In the genomic region with DNA sequence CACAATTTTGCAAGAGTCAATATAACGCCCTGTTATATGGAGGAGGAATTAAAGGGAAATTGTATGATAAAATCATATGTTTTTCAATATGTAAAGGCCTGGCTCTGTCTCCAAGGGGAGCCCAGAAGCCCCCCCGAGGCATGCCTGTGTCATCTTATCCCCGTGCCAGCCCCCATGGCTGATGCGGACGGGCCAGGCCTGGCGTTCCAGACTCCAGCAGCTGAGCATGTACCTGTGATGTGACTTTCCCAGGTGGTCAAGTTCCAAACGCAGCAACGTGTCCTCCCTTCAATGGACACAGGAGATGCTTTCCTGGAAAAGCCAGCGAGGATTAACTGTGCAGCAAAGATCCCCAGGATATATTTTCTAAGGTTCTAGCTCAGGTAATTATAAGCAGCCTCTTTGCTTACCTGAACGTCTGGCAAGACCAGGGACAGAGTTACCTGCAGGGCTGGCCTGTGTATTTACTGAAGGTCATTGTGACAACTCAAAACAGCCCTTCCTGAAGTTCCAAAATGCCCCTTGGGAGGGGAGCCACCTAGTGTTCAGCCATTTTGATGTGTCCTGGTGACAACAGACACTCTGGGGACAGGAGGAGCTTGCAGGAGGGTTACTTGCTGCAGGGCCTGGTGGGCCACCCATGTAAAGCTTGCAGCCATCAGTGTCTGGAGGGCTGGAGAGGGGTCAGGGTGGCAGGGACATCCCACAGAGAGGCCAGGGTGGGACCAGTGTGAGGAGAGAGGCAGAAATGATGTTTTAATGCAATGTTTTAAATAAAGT, we compare ENCODE assay signal across 11 cellular contexts. TPM values are rescaled to one million over a fixed set of nuclear protein-coding genes. Genes with fewer than 3 reads are reported as not detected.
DNase-seq lines count a peak whose midpoint lies in the region; ATAC-seq, FAIRE-seq and TF ChIP-seq lines count a peak whose summit lies in the region.
"Had no signal": no experiment of that assay in that cellular context is flagged by ENCODE, and none has a peak within 500 bp of the region (broad histone marks: within the 10 kb centered on the region; RNA-seq: fewer than 3 reads in every experiment).

No MANE protein-coding gene starts in this region.

- peak; percentile 27 for ATAC-seq in left ventricle myocardium superior

- intact Hi-C loops in left ventricle myocardium superior (cut with micrococcal nuclease): no loop called here

- DNase-seq in AML-193 (lab: John Stamatoyannopoulos, UW) (peak; percentile 25 to 42), OCI-M1 (lab: John Stamatoyannopoulos, UW) (peak; percentile 74), left ventricle myocardium superior (no peak), cortex of kidney (lab: John Stamatoyannopoulos, UW) (no peak), RCC 7860 (ENCODE audit: low spot score) (no peak), NCI-H510A (lab: John Stamatoyannopoulos, UW) (no peak)
- no peak for DNase-seq in activated effector memory CD4-positive, alpha-beta T cell treated with Interleukin-2 at 50 U/mL for 16 hours
- DNase-seq: stimulated activated CD4-positive, alpha-beta T cell treated with anti-CD3 and anti-CD28 coated beads, Interleukin-12 subunit alpha, Interleukin-12 subunit beta, amount 100 ng/mL, for 4 hours had no signal

- TF ChIP-seq CTCF in GM12873 (IDR thresholded peaks at IDR 0.05; ENCODE audit: insufficient read depth, low read depth, low read length, missing control alignments): peak; percentile 37

- no peak for FAIRE-seq in RCC 7860 (lab: Jason Lieb, UNC)

RNA-seq across cellular contexts. Expression of a gene that starts 53.3 kb away (rescaled TPM):
- 94.3 TPM for total RNA-seq in left ventricle myocardium superior
- total RNA-seq: lower leg skin, thoracic aorta had no signal

Comparison
In these comparisons a context has a peak if more than half of its experiments do, and no peak if none do; other contexts are left out.
1. DNase-seq: peak in AML-193 (2 of 2) and OCI-M1 (single experiment); none in left ventricle myocardium superior (single experiment), cortex of kidney (single experiment), activated effector memory CD4-positive, alpha-beta T cell treated with Interleukin-2 at 50 U/mL for 16 hours (single experiment), RCC 7860 (single experiment) and NCI-H510A (single experiment).